Comparison of ENCODE assay signal across 9 cellular contexts in genomic region chr2:134122610-134123009, GRCh38.
A peak's percentile ranks its signal among the peaks of the same experiment; 100 is the strongest.
DNase-seq lines count a peak whose midpoint lies in the region; ATAC-seq, FAIRE-seq and TF ChIP-seq lines count a peak whose summit lies in the region.
"Had no signal": no experiment of that assay in that cellular context is flagged by ENCODE, and none has a peak within 500 bp of the region (broad histone marks: within the 10 kb centered on the region; RNA-seq: fewer than 3 reads in every experiment).

No MANE protein-coding gene starts in this region.

- 100% methylated on average over 3 of the region's 3 CpGs for WGBS in GM12878 (ENCODE audit: insufficient coverage, insufficient replicate concordance, low lambda C conversion rate, missing lambda C conversion rate)

- FAIRE-seq in GM12878 (lab: Jason Lieb, UNC): no peak

- H3K9me2 ChIP-seq in neural cell (ENCODE audit: insufficient read depth, low read length): no peaks in the 10 kb centered on the region

- H3K27ac Mint-ChIP-seq in activated CD4-positive, alpha-beta T cell treated with anti-CD3 and anti-CD28 coated beads for 36 hours: no peak overlapping the region

- no peak overlapping the region for H3K27ac ChIP-seq in GM12878 (ENCODE audit: control insufficient read depth, insufficient read depth)
- H3K27ac ChIP-seq in neural cell (ENCODE audit: low read length): no peak overlapping the region

- H3K4me3 Mint-ChIP-seq in activated CD4-positive, alpha-beta T cell treated with anti-CD3 and anti-CD28 coated beads for 36 hours: peak overlapping the region; percentile 40

- H3K4me1 ChIP-seq in GM12878 (ENCODE audit: control insufficient read depth, insufficient read depth, low read length): peaks cover 35% of the 10 kb centered on the region

- ATAC-seq in activated CD4-positive, alpha-beta T cell treated with anti-CD3 and anti-CD28 coated beads for 36 hours: no peak
- ATAC-seq in GM12878: no peak
- no peak for ATAC-seq in GM21390 (IDR thresholded peaks at IDR 0.05; ENCODE audit: unreplicated experiment)
- no peak for ATAC-seq in GM19023 (IDR thresholded peaks at IDR 0.05; ENCODE audit: unreplicated experiment)
- ATAC-seq: sciatic nerve had no signal

- peaks cover 82% of the 10 kb centered on the region for H3K79me2 ChIP-seq in GM12878 (ENCODE audit: control insufficient read depth, insufficient read depth, low read length)
- peaks cover 58% of the 10 kb centered on the region for H3K79me2 ChIP-seq in neural cell (replicated peaks; ENCODE audit: insufficient read depth, low read length)

- peak in 2 of 3 experiments; percentile 23 to 25; a peak in 2 of 6 replicates for TF ChIP-seq CTCF in GM12878 (IDR thresholded peaks at IDR 0.05 in 2 of 3, conservative IDR thresholded peaks at IDR 0.05 in 1 of 3; ENCODE audit: control insufficient read depth in 2 of 3, extremely low read depth in 1 of 3, insufficient read depth in 1 of 3, low read depth in 3 of 3, low read length in 3 of 3)
- TF ChIP-seq CTCF in neural cell (IDR thresholded peaks at IDR 0.05; ENCODE audit: poor library complexity, severe bottlenecking): peak; percentile 30

- H2AFZ ChIP-seq in GM12878 (ENCODE audit: control insufficient read depth, low read depth, low read length) (no peak overlapping the region), neural cell (ENCODE audit: low read depth, low read length) (no peak overlapping the region)

- TF ChIP-seq EP300 in GM12878 (IDR thresholded peaks at IDR 0.05; ENCODE audit: borderline replicate concordance in 1 of 2, control insufficient read depth in 1 of 2, low read depth in 2 of 2, low read length in 2 of 2): no peak
- TF ChIP-seq EP300 in neural cell (conservative IDR thresholded peaks at IDR 0.05; ENCODE audit: poor library complexity, severe bottlenecking): no peak

- peak; percentile 30 for DNase-seq in activated CD4-positive, alpha-beta T cell treated with anti-CD3 and anti-CD28 coated beads for 36 hours
- no peak for DNase-seq in activated CD4-positive, alpha-beta T cell treated with anti-CD3 and anti-CD28 coated beads, Interleukin-2, amount 50 U/mL, for 48 hours
- DNase-seq in NCI-H1694 treated with DMSO at 0.1 percent for 48 hours (lab: John Stamatoyannopoulos, UW): peak; percentile 29
- DNase-seq in GM12878 (ENCODE audit: low read depth, low spot score): no peak
- DNase-seq in UCSD-AML1 (lab: John Stamatoyannopoulos, UW; ENCODE audit: unreplicated experiment): no peak

- H4K20me1 ChIP-seq in GM12878 (ENCODE audit: control insufficient read depth, insufficient read depth): no peaks in the 10 kb centered on the region; the same call in 1 of the 2 replicates
- no peaks in the 10 kb centered on the region for H4K20me1 ChIP-seq in neural cell (ENCODE audit: insufficient read depth)

- no peaks in the 10 kb centered on the region for H3F3A ChIP-seq in neural cell (ENCODE audit: insufficient read depth, low read length, poor library complexity, severe bottlenecking)

- H3K36me3 Mint-ChIP-seq in activated CD4-positive, alpha-beta T cell treated with anti-CD3 and anti-CD28 coated beads for 36 hours (ENCODE audit: low read depth): no peaks in the 10 kb centered on the region

- in situ Hi-C loops in GM12878 (cut with MboI): no loop called here

- TF ChIP-seq POLR2A in GM12878 (IDR thresholded peaks at IDR 0.05; ENCODE audit: low read depth, low read length): no peak

- H3K4me3 ChIP-seq in GM12878 (peak overlapping the region; percentile 92), neural cell (ENCODE audit: low read length) (peak overlapping the region; percentile 98)

- H3K4me2 ChIP-seq in GM12878 (ENCODE audit: control insufficient read depth, insufficient read depth): peak overlapping the region; percentile 51
- no peak overlapping the region for H3K4me2 ChIP-seq in neural cell (ENCODE audit: low read length)

- RAD21 ChIA-PET in GM12878 (lab: Charles Lee; ENCODE audit: unreplicated experiment): interaction anchor here (0.9 to 11.1 kb wide), 6 partner anchors 45 to 289 kb away, joined by 3 to 201 read pairs (median 5); no protein-coding TSS in a partner anchor

- CTCF ChIA-PET in activated CD4-positive, alpha-beta T cell treated with anti-CD3 and anti-CD28 coated beads for 36 hours (lab: Charles Lee): interaction anchor here (0.5 to 1.8 kb wide), 8 partner anchors 15 to 236 kb away, joined by 3 to 5 read pairs (median 3); partner anchors contain the start of gene MGAT5
- CTCF ChIA-PET in GM12878 (lab: Yijun Ruan, JAX): interaction anchor here (1.0 to 17.5 kb wide), 5 partner anchors 24 to 291 kb away, joined by 3 to 320 read pairs (median 164); no protein-coding TSS in a partner anchor

- intact Hi-C loops in activated CD4-positive, alpha-beta T cell treated with anti-CD3 and anti-CD28 coated beads for 36 hours (cut with DNase I, micrococcal nuclease): loop anchor here in 1 of 2 experiments (5.0 to 10.0 kb wide), 3 partner anchors 542 to 1410 kb away; partner anchors contain the start of genes R3HDM1, RAB3GAP1 and ZRANB3
- intact Hi-C loops in GM12878 (cut with micrococcal nuclease; ENCODE audit: unreplicated experiment): no loop called here

- H3K9ac ChIP-seq in GM12878 (ENCODE audit: control insufficient read depth, insufficient read depth, low read length): peak overlapping the region; percentile 12; the same call in 1 of the 2 replicates
- H3K9ac ChIP-seq in neural cell (ENCODE audit: low read length): no peak overlapping the region

- H3K9me3 ChIP-seq in GM12878 (replicated peaks; ENCODE audit: control insufficient read depth, insufficient read depth, low read length) (no peaks in the 10 kb centered on the region), neural cell (ENCODE audit: low read length) (no peaks in the 10 kb centered on the region)

- no peaks in the 10 kb centered on the region for H3K27me3 Mint-ChIP-seq in activated CD4-positive, alpha-beta T cell treated with anti-CD3 and anti-CD28 coated beads for 36 hours

- BruUV-seq in GM12878 (replicated peaks; lab: Mats Ljungman, UMichigan): no TSS peak

- H3K27me3 ChIP-seq in GM12878 (replicated peaks in 1 of 2; ENCODE audit: control insufficient read depth in 2 of 2, insufficient read depth in 2 of 2, low read length in 1 of 2) (no peaks in the 10 kb centered on the region), neural cell (ENCODE audit: insufficient read depth, low read depth, low read length) (no peaks in the 10 kb centered on the region)

- TF ChIP-seq RAD21 in GM12878 (IDR thresholded peaks at IDR 0.05; ENCODE audit: insufficient read depth, low read depth, low read length) (no peak), neural cell (conservative IDR thresholded peaks at IDR 0.05) (no peak)

- peaks cover 70% of the 10 kb centered on the region for H3K4me1 Mint-ChIP-seq in activated CD4-positive, alpha-beta T cell treated with anti-CD3 and anti-CD28 coated beads for 36 hours

- 0 out of 4 replicates have a peak, but pooled peaks cover 0 to 2% of the 10 kb centered on the region in 2 experiments for H3K36me3 ChIP-seq in GM12878 (ENCODE audit: control insufficient read depth in 2 of 2, insufficient read depth in 2 of 2, low read length in 1 of 2)
- H3K36me3 ChIP-seq in neural cell (ENCODE audit: insufficient read depth, low read length): no peaks in the 10 kb centered on the region

- POLR2A ChIA-PET in activated CD4-positive, alpha-beta T cell treated with anti-CD3 and anti-CD28 coated beads for 36 hours (lab: Charles Lee): no interaction called here
- POLR2A ChIA-PET in GM12878 (lab: Charles Lee): interaction anchor here (1.1 kb wide), 1 partner anchor 83 kb away, joined by 3 read pairs; no protein-coding TSS in a partner anchor

- no peaks in the 10 kb centered on the region for H3K9me3 Mint-ChIP-seq in activated CD4-positive, alpha-beta T cell treated with anti-CD3 and anti-CD28 coated beads for 36 hours (ENCODE audit: low read depth)

- SMC1A ChIA-PET in GM12878 (lab: Charles Lee; ENCODE audit: uncharacterized antibody, unreplicated experiment): interaction anchor here (0.7 to 4.1 kb wide), 11 partner anchors 27 to 313 kb away, joined by 3 to 35 read pairs (median 4); no protein-coding TSS in a partner anchor

TF ChIP-seq in GM12878, 131 proteins besides CTCF, POLR2A, EP300 and RAD21 (continues in another document):
- TF ChIP-seq KAT2A (conservative IDR thresholded peaks at IDR 0.05; ENCODE audit: control insufficient read depth, low read depth, low read length) (no peak), ZNF207 (IDR thresholded peaks at IDR 0.05; ENCODE audit: borderline replicate concordance) (no peak), RELA (IDR thresholded peaks at IDR 0.05; ENCODE audit: borderline replicate concordance, partially characterized antibody) (no peak), PAX8 (IDR thresholded peaks at IDR 0.05) (no peak), PKNOX1 (IDR thresholded peaks at IDR 0.05) (no peak), JUND (IDR thresholded peaks at IDR 0.05; ENCODE audit: low read depth, low read length) (no peak), IKZF2 (IDR thresholded peaks at IDR 0.05) (no peak)

TF ChIP-seq in neural cell, 6 proteins besides CTCF, POLR2A, EP300 and RAD21:
- TF ChIP-seq MXI1 (conservative IDR thresholded peaks at IDR 0.05; ENCODE audit: poor library complexity, severe bottlenecking): no peak
- TF ChIP-seq, protein P1, sequence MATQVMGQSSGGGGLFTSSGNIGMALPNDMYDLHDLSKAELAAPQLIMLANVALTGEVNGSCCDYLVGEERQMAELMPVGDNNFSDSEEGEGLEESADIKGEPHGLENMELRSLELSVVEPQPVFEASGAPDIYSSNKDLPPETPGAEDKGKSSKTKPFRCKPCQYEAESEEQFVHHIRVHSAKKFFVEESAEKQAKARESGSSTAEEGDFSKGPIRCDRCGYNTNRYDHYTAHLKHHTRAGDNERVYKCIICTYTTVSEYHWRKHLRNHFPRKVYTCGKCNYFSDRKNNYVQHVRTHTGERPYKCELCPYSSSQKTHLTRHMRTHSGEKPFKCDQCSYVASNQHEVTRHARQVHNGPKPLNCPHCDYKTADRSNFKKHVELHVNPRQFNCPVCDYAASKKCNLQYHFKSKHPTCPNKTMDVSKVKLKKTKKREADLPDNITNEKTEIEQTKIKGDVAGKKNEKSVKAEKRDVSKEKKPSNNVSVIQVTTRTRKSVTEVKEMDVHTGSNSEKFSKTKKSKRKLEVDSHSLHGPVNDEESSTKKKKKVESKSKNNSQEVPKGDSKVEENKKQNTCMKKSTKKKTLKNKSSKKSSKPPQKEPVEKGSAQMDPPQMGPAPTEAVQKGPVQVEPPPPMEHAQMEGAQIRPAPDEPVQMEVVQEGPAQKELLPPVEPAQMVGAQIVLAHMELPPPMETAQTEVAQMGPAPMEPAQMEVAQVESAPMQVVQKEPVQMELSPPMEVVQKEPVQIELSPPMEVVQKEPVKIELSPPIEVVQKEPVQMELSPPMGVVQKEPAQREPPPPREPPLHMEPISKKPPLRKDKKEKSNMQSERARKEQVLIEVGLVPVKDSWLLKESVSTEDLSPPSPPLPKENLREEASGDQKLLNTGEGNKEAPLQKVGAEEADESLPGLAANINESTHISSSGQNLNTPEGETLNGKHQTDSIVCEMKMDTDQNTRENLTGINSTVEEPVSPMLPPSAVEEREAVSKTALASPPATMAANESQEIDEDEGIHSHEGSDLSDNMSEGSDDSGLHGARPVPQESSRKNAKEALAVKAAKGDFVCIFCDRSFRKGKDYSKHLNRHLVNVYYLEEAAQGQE (IDR thresholded peaks at IDR 0.05; ENCODE audit: borderline replicate concordance): no peak
- TF ChIP-seq POLR2AphosphoS5 (IDR thresholded peaks at IDR 0.05): no peak
- no peak for TF ChIP-seq SMC3 (conservative IDR thresholded peaks at IDR 0.05; ENCODE audit: poor library complexity)
- no peak for TF ChIP-seq TAF1 (IDR thresholded peaks at IDR 0.05; ENCODE audit: low read depth)
TF ChIP-seq in neural cell: peak in this region for 0.

Comparison
In these comparisons a context has a peak if more than half of its experiments do, and no peak if none do; other contexts are left out.
1. DNase-seq: peak in activated CD4-positive, alpha-beta T cell treated with anti-CD3 and anti-CD28 coated beads for 36 hours (single experiment) and NCI-H1694 treated with DMSO at 0.1 percent for 48 hours (single experiment); none in activated CD4-positive, alpha-beta T cell treated with anti-CD3 and anti-CD28 coated beads, Interleukin-2, amount 50 U/mL, for 48 hours (0 of 2), GM12878 (single experiment) and UCSD-AML1 (single experiment).